ENCODE assay signal across 27 cellular contexts in genomic region chr7:56007891-56008290, GRCh38. TPM values are rescaled to one million over a fixed set of nuclear protein-coding genes. Genes with fewer than 3 reads are reported as not detected.
DNase-seq lines count a peak whose midpoint lies in the region; TF ChIP-seq lines count a peak whose summit lies in the region.
"Had no signal": no experiment of that assay in that cellular context is flagged by ENCODE, and none has a peak within 500 bp of the region (broad histone marks: within the 10 kb centered on the region; RNA-seq: fewer than 3 reads in every experiment).

No MANE protein-coding gene starts in this region.

- in situ Hi-C loops in SK-MEL-5 (cut with HindIII; ENCODE audit: low pct_unique_long_range_greater_than_20kb, low sequenced_read_pairs), result no loop called here

- intact Hi-C loops in testis (cut with DNase I; ENCODE audit: low total_unique reads), result loop anchor here (10.0 kb wide), 1 partner anchor 67 kb away; no protein-coding TSS in a partner anchor

- no peak for TF ChIP-seq POLR2A in testis (IDR thresholded peaks at IDR 0.05)

- H3K27me3 ChIP-seq in testis (no peaks in the 10 kb centered on the region), smooth muscle cell (ENCODE audit: low read depth) (no peaks in the 10 kb centered on the region)
- H3K27me3 ChIP-seq: brain microvascular endothelial cell, ovary, upper lobe of left lung had no signal

- no peaks in the 10 kb centered on the region for H3K9me3 Mint-ChIP-seq in neural crest cell
- H3K9me3 Mint-ChIP-seq: activated naive CD8-positive, alpha-beta T cell treated with anti-CD3 and anti-CD28 coated beads, Interleukin-2, amount 50 U/mL, for 24 hours; CD4-positive, alpha-beta memory T cell; naive thymus-derived CD4-positive, alpha-beta T cell; stimulated activated naive CD8-positive, alpha-beta T cell treated with anti-CD3 and anti-CD28 coated beads, Interleukin-15, Interleukin-2, amounts not matched to agents 100 ng/mL and 50 ng/mL, for 24 hours; T-cell had no signal

- H3K4me3 Mint-ChIP-seq in neural crest cell, result peak overlapping the region; percentile 61
- H3K4me3 Mint-ChIP-seq: activated naive CD8-positive, alpha-beta T cell treated with anti-CD3 and anti-CD28 coated beads, Interleukin-2, amount 50 U/mL, for 24 hours; CD4-positive, alpha-beta memory T cell; naive thymus-derived CD4-positive, alpha-beta T cell; stimulated activated naive CD8-positive, alpha-beta T cell treated with anti-CD3 and anti-CD28 coated beads, Interleukin-15, Interleukin-2, amounts not matched to agents 100 ng/mL and 50 ng/mL, for 24 hours; T-cell had no signal

- no peaks in the 10 kb centered on the region for H3K9me3 ChIP-seq in testis
- H3K9me3 ChIP-seq in smooth muscle cell (replicated peaks; ENCODE audit: low read depth), result no peaks in the 10 kb centered on the region
- H3K9me3 ChIP-seq: ovary, upper lobe of left lung had no signal

- no peaks in the 10 kb centered on the region for H3K36me3 ChIP-seq in testis (ENCODE audit: low read depth, missing control alignments)
- H3K36me3 ChIP-seq in smooth muscle cell (ENCODE audit: low read depth), result no peaks in the 10 kb centered on the region
- H3K36me3 ChIP-seq: ovary had no signal

- H3K4me1 Mint-ChIP-seq in neural crest cell, result peaks cover 22% of the 10 kb centered on the region
- H3K4me1 Mint-ChIP-seq: activated naive CD8-positive, alpha-beta T cell treated with anti-CD3 and anti-CD28 coated beads, Interleukin-2, amount 50 U/mL, for 24 hours; CD4-positive, alpha-beta memory T cell; T-cell had no signal

- peak overlapping the region; percentile 90 for H3K27ac Mint-ChIP-seq in neural crest cell (ENCODE audit: unreplicated experiment)
- H3K27ac Mint-ChIP-seq: activated naive CD8-positive, alpha-beta T cell treated with anti-CD3 and anti-CD28 coated beads, Interleukin-2, amount 50 U/mL, for 24 hours; stimulated activated naive CD8-positive, alpha-beta T cell treated with anti-CD3 and anti-CD28 coated beads, Interleukin-15, Interleukin-2, amounts not matched to agents 100 ng/mL and 50 ng/mL, for 24 hours; T-cell had no signal

- H3K27ac ChIP-seq in testis (peak overlapping the region in 1 of 2 donors; percentile 64), smooth muscle cell (ENCODE audit: low read depth) (no peak overlapping the region)
- H3K27ac ChIP-seq: brain microvascular endothelial cell, GM23248, ovary, upper lobe of left lung had no signal

- WGBS in testis, 2 donors, result 76 to 77% methylated on average over 9 of the region's 9 CpGs
- 92% methylated on average over 9 of the region's 9 CpGs for WGBS in smooth muscle cell (ENCODE audit: low lambda C conversion rate)

- H3K36me3 Mint-ChIP-seq in neural crest cell (ENCODE audit: low read depth), result peaks cover 6% of the 10 kb centered on the region
- H3K36me3 Mint-ChIP-seq: CD4-positive, alpha-beta memory T cell; naive thymus-derived CD4-positive, alpha-beta T cell; T-cell had no signal

- TF ChIP-seq CTCF in neural crest cell (conservative IDR thresholded peaks at IDR 0.05) (no peak), testis (IDR thresholded peaks at IDR 0.05) (no peak), smooth muscle cell (IDR thresholded peaks at IDR 0.05; ENCODE audit: borderline replicate concordance, insufficient read depth, poor library complexity, severe bottlenecking) (no peak)

- H3K4me2 ChIP-seq in smooth muscle cell, result no peak overlapping the region

- no peaks in the 10 kb centered on the region for H3K27me3 Mint-ChIP-seq in neural crest cell (ENCODE audit: low read depth)
- H3K27me3 Mint-ChIP-seq: activated naive CD8-positive, alpha-beta T cell treated with anti-CD3 and anti-CD28 coated beads, Interleukin-2, amount 50 U/mL, for 24 hours; CD4-positive, alpha-beta memory T cell; naive thymus-derived CD4-positive, alpha-beta T cell; stimulated activated naive CD8-positive, alpha-beta T cell treated with anti-CD3 and anti-CD28 coated beads, Interleukin-15, Interleukin-2, amounts not matched to agents 100 ng/mL and 50 ng/mL, for 24 hours; T-cell had no signal

- DNase-seq in SK-MEL-5 (ENCODE audit: low read depth, low spot score) (peak; percentile 100), foreskin melanocyte (peak; percentile 92), neural crest cell (ENCODE audit: low read depth, low spot score) (no peak), testis (peak; percentile 40), smooth muscle cell (lab: John Stamatoyannopoulos, UW; ENCODE audit: unreplicated experiment) (no peak), NCI-H1105 treated with DMSO at 0.1 percent for 48 hours (lab: John Stamatoyannopoulos, UW) (no peak), UCSD-AML1 (lab: John Stamatoyannopoulos, UW; ENCODE audit: unreplicated experiment) (no peak), COR-L47 (lab: John Stamatoyannopoulos, UW) (no peak)
- DNase-seq: activated CD8-positive, alpha-beta memory T cell treated with anti-CD3 and anti-CD28 coated beads for 24 hours; activated gamma-delta T cell; activated naive CD8-positive, alpha-beta T cell treated with anti-CD3 and anti-CD28 coated beads, Interleukin-2, amount 50 U/mL, for 24 hours; activated T-cell treated with anti-CD3 and anti-CD28 coated beads, Interleukin-2, amount 50 U/mL, for 1 hour; brain microvascular endothelial cell; CD4-positive, alpha-beta memory T cell; GDM1; GM23248; KG1; left colon; MM.1S; naive thymus-derived CD4-positive, alpha-beta T cell; NCI-H1417 treated with DMSO at 0.1 percent for 48 hours; NCI-H2081 treated with DMSO at 0.1 percent for 48 hours; ovary; SHP77 treated with DMSO at 0.1 percent for 48 hours; T-cell; upper lobe of left lung had no signal

- H3F3A ChIP-seq in smooth muscle cell (ENCODE audit: low read depth), result no peaks in the 10 kb centered on the region

- H2AFZ ChIP-seq in smooth muscle cell (ENCODE audit: low read depth), result no peak overlapping the region
- H2AFZ ChIP-seq: GM23248 had no signal

- H4K20me1 ChIP-seq in smooth muscle cell (ENCODE audit: low read depth), result no peaks in the 10 kb centered on the region

- H3K9ac ChIP-seq in smooth muscle cell (ENCODE audit: low read depth), result no peak overlapping the region
- H3K9ac ChIP-seq: GM23248 had no signal

- H3K4me3 ChIP-seq in testis, result no peak overlapping the region
- no peak overlapping the region for H3K4me3 ChIP-seq in smooth muscle cell
- H3K4me3 ChIP-seq: GM23248, ovary, upper lobe of left lung had no signal

- H3K79me2 ChIP-seq in smooth muscle cell (ENCODE audit: low read depth), result no peaks in the 10 kb centered on the region

- H3K4me1 ChIP-seq in testis (peaks cover 13% of the 10 kb centered on the region), smooth muscle cell (ENCODE audit: low read depth) (no peaks in the 10 kb centered on the region)
- H3K4me1 ChIP-seq: upper lobe of left lung had no signal

RNA-seq across cellular contexts. Expression of gene PSPH, which starts 43.4 kb away (rescaled TPM):
- total RNA-seq in SK-MEL-5 (2014; rRNA removed; shearing (Covaris generic)), result 357 and 414 TPM in 2 replicates
- 418 and 459 TPM in 2 replicates for polyA plus RNA-seq in SK-MEL-5 (2015; cell fraction: cytosol; rRNA removed)
- 97.6 and 113 TPM in 2 replicates for polyA plus RNA-seq in SK-MEL-5 (2015; cell fraction: nucleus; rRNA removed)
- total RNA-seq in neural crest cell (42.5 and 43.9 TPM in 2 replicates), testis (10 to 100 TPM; 18.4 to 21.5 TPM), smooth muscle cell (31.2 and 41.5 TPM in 2 replicates)
- polyA plus RNA-seq in testis (ENCODE audit: insufficient read depth, low read depth, low replicate concordance) (16.6 TPM), smooth muscle cell (14.8 and 17.2 TPM in 2 replicates)

RNA-seq across cellular contexts. Expression of gene NIPSNAP2, which starts 43.5 kb away (rescaled TPM):
- 115 and 125 TPM in 2 replicates for total RNA-seq in SK-MEL-5 (2014; rRNA removed; shearing (Covaris generic))
- polyA plus RNA-seq in SK-MEL-5 (2015; cell fraction: cytosol; rRNA removed), result 101 and 122 TPM in 2 replicates
- polyA plus RNA-seq in SK-MEL-5 (2015; cell fraction: nucleus; rRNA removed), result 109 and 140 TPM in 2 replicates
- total RNA-seq in neural crest cell (51.2 and 54.3 TPM in 2 replicates), testis (100 to 1,000 TPM in 1 of 2 donors, 10 to 100 TPM in 1; 90.2 to 136 TPM), smooth muscle cell (41.2 and 77.4 TPM in 2 replicates)
- polyA plus RNA-seq in testis (ENCODE audit: insufficient read depth, low read depth, low replicate concordance) (41.1 TPM), smooth muscle cell (44.7 and 50.5 TPM in 2 replicates)

RNA-seq across cellular contexts. Expression of gene CCT6A, which starts 43.7 kb away (rescaled TPM):
- total RNA-seq in SK-MEL-5 (2014; rRNA removed; shearing (Covaris generic)), result 710 and 744 TPM in 2 replicates
- 386 and 462 TPM in 2 replicates for polyA plus RNA-seq in SK-MEL-5 (2015; cell fraction: cytosol; rRNA removed)
- polyA plus RNA-seq in SK-MEL-5 (2015; cell fraction: nucleus; rRNA removed), result 727 and 824 TPM in 2 replicates
- total RNA-seq in neural crest cell (221 and 229 TPM in 2 replicates), testis (10 to 100 TPM; 90.4 to 96.4 TPM), smooth muscle cell (130 and 157 TPM in 2 replicates)
- polyA plus RNA-seq in testis (ENCODE audit: insufficient read depth, low read depth, low replicate concordance) (103 TPM), smooth muscle cell (97.7 and 117 TPM in 2 replicates)

RNA-seq across cellular contexts. Expression of gene SUMF2, which starts 56.2 kb away (rescaled TPM):
- 559 and 567 TPM in 2 replicates for total RNA-seq in SK-MEL-5 (2014; rRNA removed; shearing (Covaris generic))
- 896 and 928 TPM in 2 replicates for polyA plus RNA-seq in SK-MEL-5 (2015; cell fraction: cytosol; rRNA removed)
- polyA plus RNA-seq in SK-MEL-5 (2015; cell fraction: nucleus; rRNA removed), result 565 and 634 TPM in 2 replicates
- total RNA-seq in neural crest cell, result 82.1 and 85.9 TPM in 2 replicates
- 100 to 1,000 TPM in 1 of 2 donors, 10 to 100 TPM in 1; 84.8 to 107 TPM for total RNA-seq in testis
- polyA plus RNA-seq in testis (ENCODE audit: insufficient read depth, low read depth, low replicate concordance), result 83.3 TPM
- 62.2 and 87.2 TPM in 2 replicates for total RNA-seq in smooth muscle cell
- polyA plus RNA-seq in smooth muscle cell, result 121 and 123 TPM in 2 replicates

RNA-seq across cellular contexts. Expression of gene MRPS17, which starts 56.2 kb away (rescaled TPM):
- 32.2 and 34.3 TPM in 2 replicates for total RNA-seq in SK-MEL-5 (2014; rRNA removed; shearing (Covaris generic))
- polyA plus RNA-seq in SK-MEL-5 (2015; cell fraction: cytosol; rRNA removed), result 15.5 and 16.5 TPM in 2 replicates
- polyA plus RNA-seq in SK-MEL-5 (2015; cell fraction: nucleus; rRNA removed), result 2.9 and 7.1 TPM in 2 replicates
- total RNA-seq in neural crest cell, result 20.3 and 22.5 TPM in 2 replicates
- 10 to 100 TPM in 1 of 2 donors, 1 to 10 TPM in 1; 8.9 to 10.7 TPM for total RNA-seq in testis
- 19.7 TPM for polyA plus RNA-seq in testis (ENCODE audit: insufficient read depth, low read depth, low replicate concordance)
- 7.0 and 7.5 TPM in 2 replicates for total RNA-seq in smooth muscle cell
- polyA plus RNA-seq in smooth muscle cell, result 16.8 and 17.6 TPM in 2 replicates

Comparison
In these comparisons a context has a peak if more than half of its experiments do, and no peak if none do; other contexts are left out.
1. DNase-seq: peak in SK-MEL-5 (single experiment), foreskin melanocyte (single experiment) and testis (single experiment); none in neural crest cell (single experiment), smooth muscle cell (single experiment), NCI-H1105 treated with DMSO at 0.1 percent for 48 hours (single experiment), UCSD-AML1 (single experiment) and COR-L47 (single experiment).